ENCODE assay signal across 26 cellular contexts in the genomic region with DNA sequence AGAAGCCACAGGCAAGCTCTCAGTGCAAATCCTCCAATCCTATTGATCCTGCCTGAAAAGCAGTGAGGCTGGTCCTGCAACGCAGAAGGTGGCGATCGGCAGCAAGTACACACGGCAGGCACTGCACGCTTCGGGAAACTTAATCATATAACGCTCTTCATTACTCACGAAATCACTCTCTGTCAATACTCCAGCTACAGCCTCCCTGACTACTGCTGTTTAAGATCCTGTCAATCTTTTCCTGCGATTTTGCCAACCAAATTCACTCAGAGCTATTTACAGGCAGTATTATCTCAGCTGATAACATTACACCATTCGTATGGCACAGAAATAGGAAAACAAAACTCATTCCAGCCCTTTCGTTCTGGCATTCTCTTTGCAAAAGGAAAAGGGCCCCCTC.
"Had no signal": no experiment of that assay in that cellular context is flagged by ENCODE, and none has a peak within 500 bp of the region (broad histone marks: within the 10 kb centered on the region; RNA-seq: fewer than 3 reads in every experiment).

No MANE protein-coding gene starts in this region.

- H3K9me3 ChIP-seq: body of pancreas, psoas muscle, suprapubic skin, uterus had no signal

- H3K27me3 Mint-ChIP-seq: activated CD4-positive, alpha-beta memory T cell treated with anti-CD3 and anti-CD28 coated beads, Interleukin-2, amount 10 ng/mL, durations not matched to agents 7 days and 5 days; activated CD8-positive, alpha-beta memory T cell treated with anti-CD3 and anti-CD28 coated beads, Interleukin-2, amount 10 ng/mL, durations not matched to agents 7 days and 5 days; activated naive CD8-positive, alpha-beta T cell treated with anti-CD3 and anti-CD28 coated beads for 36 hours; stimulated activated naive CD8-positive, alpha-beta T cell treated with anti-CD3 and anti-CD28 coated beads, Interleukin-15, Interleukin-2, amounts not matched to agents 100 ng/mL and 50 ng/mL, for 24 hours had no signal

- ATAC-seq: activated CD8-positive, alpha-beta memory T cell treated with anti-CD3 and anti-CD28 coated beads, Interleukin-2, amount 10 ng/mL, durations not matched to agents 7 days and 5 days; body of pancreas; foreskin keratinocyte; left lobe of liver; psoas muscle; right cardiac atrium had no signal

- H3K4me1 Mint-ChIP-seq: activated CD4-positive, alpha-beta memory T cell treated with anti-CD3 and anti-CD28 coated beads, Interleukin-2, amount 10 ng/mL, durations not matched to agents 7 days and 5 days; activated CD8-positive, alpha-beta memory T cell treated with anti-CD3 and anti-CD28 coated beads, Interleukin-2, amount 10 ng/mL, durations not matched to agents 7 days and 5 days; activated naive CD8-positive, alpha-beta T cell treated with anti-CD3 and anti-CD28 coated beads for 36 hours; mesothelial cell of epicardium; nephron had no signal

- H3K36me3 Mint-ChIP-seq: activated CD8-positive, alpha-beta memory T cell treated with anti-CD3 and anti-CD28 coated beads, Interleukin-2, amount 10 ng/mL, durations not matched to agents 7 days and 5 days; activated naive CD8-positive, alpha-beta T cell treated with anti-CD3 and anti-CD28 coated beads for 36 hours; mesothelial cell of epicardium had no signal

- H3K27ac Mint-ChIP-seq: activated CD4-positive, alpha-beta memory T cell treated with anti-CD3 and anti-CD28 coated beads, Interleukin-2, amount 10 ng/mL, durations not matched to agents 7 days and 5 days; activated CD8-positive, alpha-beta memory T cell treated with anti-CD3 and anti-CD28 coated beads, Interleukin-2, amount 10 ng/mL, durations not matched to agents 7 days and 5 days; activated naive CD8-positive, alpha-beta T cell treated with anti-CD3 and anti-CD28 coated beads for 36 hours; mesothelial cell of epicardium; nephron; stimulated activated naive CD8-positive, alpha-beta T cell treated with anti-CD3 and anti-CD28 coated beads, Interleukin-15, Interleukin-2, amounts not matched to agents 100 ng/mL and 50 ng/mL, for 24 hours had no signal

- H3K27me3 ChIP-seq: body of pancreas, foreskin keratinocyte, suprapubic skin, transverse colon, uterus had no signal

- H3K4me1 ChIP-seq: foreskin keratinocyte, psoas muscle, suprapubic skin, transverse colon, uterus had no signal

- H3K36me3 ChIP-seq: suprapubic skin, transverse colon, uterus had no signal

- H3K4me3 Mint-ChIP-seq: activated CD4-positive, alpha-beta memory T cell treated with anti-CD3 and anti-CD28 coated beads, Interleukin-2, amount 10 ng/mL, durations not matched to agents 7 days and 5 days; activated CD8-positive, alpha-beta memory T cell treated with anti-CD3 and anti-CD28 coated beads, Interleukin-2, amount 10 ng/mL, durations not matched to agents 7 days and 5 days; activated naive CD8-positive, alpha-beta T cell treated with anti-CD3 and anti-CD28 coated beads for 36 hours; mesothelial cell of epicardium; nephron; stimulated activated naive CD8-positive, alpha-beta T cell treated with anti-CD3 and anti-CD28 coated beads, Interleukin-15, Interleukin-2, amounts not matched to agents 100 ng/mL and 50 ng/mL, for 24 hours had no signal

- H3K4me3 ChIP-seq: body of pancreas, lung, psoas muscle, skin epidermis, suprapubic skin, transverse colon, uterus had no signal

- DNase-seq: activated CD4-positive, alpha-beta memory T cell treated with anti-CD3 and anti-CD28 coated beads, Interleukin-2, amount 10 ng/mL, durations not matched to agents 7 days and 5 days; activated CD4-positive, alpha-beta T cell treated with anti-CD3 and anti-CD28 coated beads for 48 hours; activated CD4-positive, CD25-positive, alpha-beta regulatory T cell; activated CD8-positive, alpha-beta memory T cell treated with anti-CD3 and anti-CD28 coated beads, Interleukin-2, amount 10 ng/mL, durations not matched to agents 7 days and 5 days; activated naive CD4-positive, alpha-beta T cell; activated naive CD8-positive, alpha-beta T cell treated with anti-CD3 and anti-CD28 coated beads for 36 hours; amniotic stem cell; body of pancreas; central memory CD4-positive, alpha-beta T cell; foreskin keratinocyte; glutamatergic neuron; hypothalamus; psoas muscle; right cardiac atrium; stimulated activated CD4-positive, alpha-beta T cell treated with anti-CD3 and anti-CD28 coated beads, Interleukin-15, amount 100 ng/mL, for 24 hours; stimulated activated CD4-positive, alpha-beta T cell treated with anti-CD3 and anti-CD28 coated beads, Interleukin-2, amount 100 ng/mL, for 48 hours; T1000; transverse colon; uterus had no signal

- H3K27ac ChIP-seq: body of pancreas, foreskin keratinocyte, psoas muscle, skin epidermis, suprapubic skin, transverse colon, uterus had no signal

- H3K9me3 Mint-ChIP-seq: nephron had no signal
